Comparison of ENCODE assay signal across 8 cellular contexts in the genomic region with DNA sequence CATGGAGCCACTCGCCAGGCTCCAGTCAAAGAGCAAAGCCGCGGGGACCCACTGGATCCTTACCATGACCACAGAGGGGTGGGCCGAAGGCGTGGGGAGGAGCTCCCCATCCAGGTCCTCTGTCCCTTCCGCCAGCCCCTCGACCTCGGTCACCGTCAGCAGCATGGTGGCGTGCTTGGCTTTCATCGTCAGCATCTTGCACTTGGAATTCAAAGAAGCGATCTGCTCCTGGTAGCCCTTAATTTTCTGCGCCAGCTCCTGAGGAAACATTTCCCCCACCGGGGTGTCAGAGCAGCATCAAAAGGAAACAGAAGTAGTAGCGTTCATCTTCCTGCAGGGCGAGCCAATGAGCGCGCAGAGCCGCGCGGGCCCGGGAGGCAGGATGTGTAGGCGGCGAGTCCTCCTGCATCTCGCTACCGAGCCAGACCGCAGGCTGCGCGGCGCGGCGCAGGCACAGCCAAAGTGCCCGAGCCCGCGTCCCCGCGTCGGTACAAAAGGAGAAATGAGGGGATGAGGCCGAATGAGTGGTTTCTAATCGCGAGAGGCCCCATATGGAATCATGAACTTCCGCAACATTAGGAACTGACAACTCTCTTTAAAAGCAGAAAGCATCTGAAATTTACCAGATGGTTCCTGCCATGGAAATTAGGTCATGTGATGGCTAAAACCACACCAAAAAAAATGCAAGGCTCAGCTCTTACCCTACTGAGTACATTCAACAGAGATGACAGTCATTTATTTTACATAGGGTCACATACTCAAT.
DNase-seq lines count a peak whose midpoint lies in the region; ATAC-seq and TF ChIP-seq lines count a peak whose summit lies in the region.

No MANE protein-coding gene starts in this region.

- POLR2A ChIA-PET in RWPE1 (lab: Yijun Ruan, JAX; ENCODE audit: low non-redundant PET), result interaction anchor here (0.6 kb wide), 1 partner anchor 1391 kb away, joined by 3 read pairs; no protein-coding TSS in a partner anchor

- DNase-seq in DMS 273 treated with DMSO at 0.1 percent for 48 hours (lab: John Stamatoyannopoulos, UW) (peak; percentile 89), HuH-7 (ENCODE audit: low spot score) (peak; percentile 83), RWPE1 (ENCODE audit: low spot score) (peak; percentile 83), fibroblast of villous mesenchyme (ENCODE audit: low read depth) (peak; percentile 91), nephron progenitor cell (peak; percentile 85)
- peak; percentile 85 for DNase-seq in activated effector memory CD4-positive, alpha-beta T cell treated with Interleukin-2 at 50 U/mL for 16 hours

- H3K4me3 ChIP-seq in fibroblast of villous mesenchyme (ENCODE audit: low read depth, low read length), result peak overlapping the region; percentile 86

- CTCF ChIA-PET in RWPE1 (lab: Yijun Ruan, JAX), result interaction anchor here (0.5 to 1.4 kb wide), 5 partner anchors 55 to 967 kb away, joined by 3 to 4 read pairs (median 3); no protein-coding TSS in a partner anchor

- H3K9me3 Mint-ChIP-seq in nephron progenitor cell, result no peaks in the 10 kb centered on the region
- no peaks in the 10 kb centered on the region for H3K9me3 Mint-ChIP-seq in stimulated activated naive CD8-positive, alpha-beta T cell treated with anti-CD3 and anti-CD28 coated beads, Interleukin-15, Interleukin-2, amounts not matched to agents 100 ng/mL and 50 ng/mL, for 24 hours

- H3K4me1 Mint-ChIP-seq in nephron progenitor cell, result peaks cover 24% of the 10 kb centered on the region
- peaks cover 43% of the 10 kb centered on the region for H3K4me1 Mint-ChIP-seq in stimulated activated naive CD8-positive, alpha-beta T cell treated with anti-CD3 and anti-CD28 coated beads, Interleukin-15, Interleukin-2, amounts not matched to agents 100 ng/mL and 50 ng/mL, for 24 hours (ENCODE audit: low read depth)

- H3K4me3 Mint-ChIP-seq in nephron progenitor cell, result peak overlapping the region; percentile 98
- peak overlapping the region; percentile 97 for H3K4me3 Mint-ChIP-seq in stimulated activated naive CD8-positive, alpha-beta T cell treated with anti-CD3 and anti-CD28 coated beads, Interleukin-15, Interleukin-2, amounts not matched to agents 100 ng/mL and 50 ng/mL, for 24 hours

- H3K27ac Mint-ChIP-seq in nephron progenitor cell, result peak overlapping the region; percentile 92
- H3K27ac Mint-ChIP-seq in stimulated activated naive CD8-positive, alpha-beta T cell treated with anti-CD3 and anti-CD28 coated beads, Interleukin-15, Interleukin-2, amounts not matched to agents 100 ng/mL and 50 ng/mL, for 24 hours, result peak overlapping the region; percentile 95

- peaks cover 10% of the 10 kb centered on the region for H3K27me3 Mint-ChIP-seq in nephron progenitor cell (ENCODE audit: low read depth, poor library complexity)
- no peaks in the 10 kb centered on the region for H3K27me3 Mint-ChIP-seq in stimulated activated naive CD8-positive, alpha-beta T cell treated with anti-CD3 and anti-CD28 coated beads, Interleukin-15, Interleukin-2, amounts not matched to agents 100 ng/mL and 50 ng/mL, for 24 hours

- peak; percentile 94 for ATAC-seq in GM21526 (IDR thresholded peaks at IDR 0.05; ENCODE audit: low FRiP score, unreplicated experiment)

- peak overlapping the region; percentile 89 for H3K27ac ChIP-seq in RWPE1

- TF ChIP-seq CTCF in RWPE1 (conservative IDR thresholded peaks at IDR 0.05; ENCODE audit: low read depth), result peak; percentile 70
- TF ChIP-seq CTCF in fibroblast of villous mesenchyme (IDR thresholded peaks at IDR 0.05; ENCODE audit: insufficient read depth, low read depth, low read length), result peak; percentile 47
- TF ChIP-seq CTCF in nephron progenitor cell (IDR thresholded peaks at IDR 0.05), result peak; percentile 53

- no peaks in the 10 kb centered on the region for H3K36me3 Mint-ChIP-seq in nephron progenitor cell (ENCODE audit: low read depth)
- H3K36me3 Mint-ChIP-seq in stimulated activated naive CD8-positive, alpha-beta T cell treated with anti-CD3 and anti-CD28 coated beads, Interleukin-15, Interleukin-2, amounts not matched to agents 100 ng/mL and 50 ng/mL, for 24 hours (ENCODE audit: low read depth), result no peaks in the 10 kb centered on the region

Comparison
In these comparisons a context has a peak if more than half of its experiments do, and no peak if none do; other contexts are left out.
1. Peak in every context shown above with its lines: DNase-seq, ATAC-seq, H3K4me3 ChIP-seq and H3K27ac ChIP-seq.